Comparison of ENCODE assay signal across 8 cellular contexts in the genomic region with DNA sequence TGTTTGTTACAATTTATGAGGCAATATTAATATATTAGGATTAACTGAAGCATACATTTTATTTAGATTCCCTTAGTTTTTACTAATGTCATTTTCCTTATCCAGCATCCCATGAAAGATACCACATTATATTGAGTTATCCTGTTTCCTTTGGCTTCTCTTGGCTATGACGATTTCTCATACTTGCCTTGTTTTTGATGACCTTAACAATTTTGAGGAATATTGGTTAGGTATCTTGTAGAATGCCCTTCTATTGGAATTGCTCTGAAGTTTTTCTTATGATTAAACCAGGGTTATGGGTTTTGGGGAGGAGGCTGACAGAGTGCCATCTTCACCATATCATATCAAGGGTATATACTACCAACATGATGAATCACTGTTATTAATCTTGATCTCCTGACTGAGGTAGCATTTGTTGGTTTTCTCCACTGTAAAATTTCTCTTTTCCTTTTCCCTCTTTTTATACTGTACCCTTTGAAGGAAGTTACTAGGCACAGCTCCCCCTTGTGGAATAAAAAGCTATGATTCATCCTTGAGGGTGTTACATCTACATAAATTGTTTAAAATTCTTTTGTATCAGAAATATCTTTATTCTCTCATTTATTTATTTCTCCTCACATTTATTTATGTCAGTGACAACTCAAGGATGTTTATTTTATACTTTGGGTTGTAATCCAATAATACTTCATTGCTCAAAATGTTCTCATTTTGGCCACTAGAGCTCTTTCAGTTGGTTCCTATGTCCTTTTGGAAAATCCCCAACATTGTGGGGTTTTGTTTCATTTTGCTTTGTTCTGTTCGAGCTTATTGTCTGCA.
DNase-seq lines count a peak whose midpoint lies in the region; FAIRE-seq and TF ChIP-seq lines count a peak whose summit lies in the region.

No MANE protein-coding gene starts in this region.

- no peaks in the 10 kb centered on the region for H3K27me3 ChIP-seq in Karpas-422 (ENCODE audit: low read length)
- H3K27me3 ChIP-seq in mammary epithelial cell (ENCODE audit: insufficient read depth, low read length): no peaks in the 10 kb centered on the region

- no peak overlapping the region for H3K27ac Mint-ChIP-seq in nephron progenitor cell
- no peak overlapping the region for H3K27ac Mint-ChIP-seq in T-helper 2 cell treated with Interferon-gamma antibody and Interleukin-4, amounts not matched to agents 5 μg/mL and 100 μg/mL, for 36 hours

- intact Hi-C loops in mammary epithelial cell (cut with micrococcal nuclease): no loop called here

- H2AFZ ChIP-seq in Karpas-422 (ENCODE audit: low read length) (no peak overlapping the region), mammary epithelial cell (ENCODE audit: low read depth, low read length) (no peak overlapping the region)

- no peaks in the 10 kb centered on the region for H3K79me2 ChIP-seq in Karpas-422 (ENCODE audit: low read length)
- H3K79me2 ChIP-seq in mammary epithelial cell (ENCODE audit: insufficient read depth, low read length): no peaks in the 10 kb centered on the region

- no peaks in the 10 kb centered on the region for H3K9me3 Mint-ChIP-seq in nephron progenitor cell
- H3K9me3 Mint-ChIP-seq in T-helper 2 cell treated with Interferon-gamma antibody and Interleukin-4, amounts not matched to agents 5 μg/mL and 100 μg/mL, for 36 hours: no peaks in the 10 kb centered on the region

- dilution Hi-C loops in mammary epithelial cell (cut with HindIII; ENCODE audit: low sequenced_read_pairs): no loop called here

- H3K4me3 Mint-ChIP-seq in nephron progenitor cell: no peak overlapping the region
- no peak overlapping the region for H3K4me3 Mint-ChIP-seq in T-helper 2 cell treated with Interferon-gamma antibody and Interleukin-4, amounts not matched to agents 5 μg/mL and 100 μg/mL, for 36 hours

- no peaks in the 10 kb centered on the region for H3K4me1 Mint-ChIP-seq in nephron progenitor cell
- H3K4me1 Mint-ChIP-seq in T-helper 2 cell treated with Interferon-gamma antibody and Interleukin-4, amounts not matched to agents 5 μg/mL and 100 μg/mL, for 36 hours (ENCODE audit: low read depth): no peaks in the 10 kb centered on the region

- H3K4me3 ChIP-seq in GM12865 (ENCODE audit: low read depth, low read length) (no peak overlapping the region), Karpas-422 (ENCODE audit: low read length) (no peak overlapping the region), mammary epithelial cell (replicated peaks in 1 of 3; ENCODE audit: insufficient read depth in 1 of 3, low read depth in 2 of 3, low read length in 3 of 3) (no peak overlapping the region)

- H3K36me3 ChIP-seq in Karpas-422 (ENCODE audit: insufficient read depth, low read length) (no peaks in the 10 kb centered on the region), mammary epithelial cell (ENCODE audit: insufficient read depth, low read length) (no peaks in the 10 kb centered on the region)

- H4K20me1 ChIP-seq in Karpas-422 (ENCODE audit: insufficient read depth, low read depth, low read length): no peaks in the 10 kb centered on the region
- no peaks in the 10 kb centered on the region for H4K20me1 ChIP-seq in mammary epithelial cell (ENCODE audit: insufficient read depth, low read length)

- DNase-seq in GM12865 (ENCODE audit: low read depth) (peak; percentile 24), Karpas-422 (peak; percentile 64), mammary epithelial cell (no peak), nephron progenitor cell (peak; percentile 2), GM19239 (ENCODE audit: insufficient read length, low spot score) (no peak), NCI-H774 (lab: John Stamatoyannopoulos, UW) (no peak)
- no peak for DNase-seq in T-helper 2 cell treated with Interferon-gamma antibody and Interleukin-4, amounts not matched to agents 5 μg/mL and 100 μg/mL, for 36 hours (ENCODE audit: low spot score)

- TF ChIP-seq CTCF in 22Rv1 (IDR thresholded peaks at IDR 0.05): peak; percentile 87
- TF ChIP-seq CTCF in GM12865 (IDR thresholded peaks at IDR 0.05; ENCODE audit: insufficient read depth, low read depth, low read length, missing control alignments): peak; percentile 30
- peak; percentile 40 to 47 for TF ChIP-seq CTCF in mammary epithelial cell (conservative IDR thresholded peaks at IDR 0.05 in 1 of 2, IDR thresholded peaks at IDR 0.05 in 1 of 2; ENCODE audit: extremely low read depth in 1 of 2, insufficient read depth in 1 of 2, low read depth in 1 of 2, low read length in 2 of 2)
- peak; percentile 61 for TF ChIP-seq CTCF in nephron progenitor cell (IDR thresholded peaks at IDR 0.05)

- 55% methylated on average over 2 of the region's 2 CpGs for WGBS in mammary epithelial cell (ENCODE audit: low coverage, missing lambda C conversion rate)

- in situ Hi-C loops in mammary epithelial cell (cut with MboI; ENCODE audit: low sequenced_read_pairs in 2 of 2): loop anchor here in 1 of 2 donors (25.0 kb wide), 1 partner anchor 652 kb away; no protein-coding TSS in a partner anchor

- H3K4me2 ChIP-seq in Karpas-422 (ENCODE audit: low read depth, low read length, poor library complexity, severe bottlenecking) (no peak overlapping the region), mammary epithelial cell (ENCODE audit: insufficient read depth, low read depth, low read length) (no peak overlapping the region)

- H3K27me3 Mint-ChIP-seq in nephron progenitor cell (ENCODE audit: low read depth, poor library complexity): peaks cover 6% of the 10 kb centered on the region
- no peaks in the 10 kb centered on the region for H3K27me3 Mint-ChIP-seq in T-helper 2 cell treated with Interferon-gamma antibody and Interleukin-4, amounts not matched to agents 5 μg/mL and 100 μg/mL, for 36 hours (ENCODE audit: low read depth)

- CTCF ChIA-PET in mammary epithelial cell (lab: Charles Lee; ENCODE audit: low non-redundant PET): interaction anchor here (0.6 to 0.8 kb wide), 5 partner anchors 16 to 1559 kb away, joined by 3 to 12 read pairs (median 4); no protein-coding TSS in a partner anchor

- H3K4me1 ChIP-seq in Karpas-422 (ENCODE audit: low read length) (no peaks in the 10 kb centered on the region), mammary epithelial cell (ENCODE audit: insufficient read depth, low read length) (no peaks in the 10 kb centered on the region)

- no peaks in the 10 kb centered on the region for H3K9me2 ChIP-seq in Karpas-422 (replicated peaks; ENCODE audit: insufficient read depth, low read length)

- H3K36me3 Mint-ChIP-seq in nephron progenitor cell (ENCODE audit: low read depth): no peaks in the 10 kb centered on the region
- no peaks in the 10 kb centered on the region for H3K36me3 Mint-ChIP-seq in T-helper 2 cell treated with Interferon-gamma antibody and Interleukin-4, amounts not matched to agents 5 μg/mL and 100 μg/mL, for 36 hours (ENCODE audit: low read depth)

- no TSS peak for BruUV-seq in mammary epithelial cell (replicated peaks; lab: Mats Ljungman, UMichigan)

- no peaks in the 10 kb centered on the region for H3K9me3 ChIP-seq in Karpas-422 (ENCODE audit: low read length)
- H3K9me3 ChIP-seq in mammary epithelial cell (replicated peaks; ENCODE audit: insufficient read depth, low read length): no peaks in the 10 kb centered on the region

- H3K27ac ChIP-seq in 22Rv1: no peak overlapping the region
- H3K27ac ChIP-seq in Karpas-422 (ENCODE audit: low read length): no peak overlapping the region
- no peak overlapping the region for H3K27ac ChIP-seq in mammary epithelial cell (ENCODE audit: insufficient read depth, low read depth, low read length)

- no peak for FAIRE-seq in GM19239 (lab: Jason Lieb, UNC)

- H3K9ac ChIP-seq in Karpas-422 (ENCODE audit: low read length) (no peak overlapping the region), mammary epithelial cell (ENCODE audit: insufficient read depth, low read length) (no peak overlapping the region)

Comparison
In these comparisons a context has a peak if more than half of its experiments do, and no peak if none do; other contexts are left out.
1. CTCF ChIP-seq: peak in every context shown above with its lines; median percentile 87 in 22Rv1; 61 in nephron progenitor cell; 44 in mammary epithelial cell; 30 in GM12865.
2. DNase-seq: peak in GM12865 (single experiment), Karpas-422 (single experiment) and nephron progenitor cell (single experiment); none in mammary epithelial cell (single experiment), GM19239 (single experiment), NCI-H774 (single experiment) and T-helper 2 cell treated with Interferon-gamma antibody and Interleukin-4, amounts not matched to agents 5 μg/mL and 100 μg/mL, for 36 hours (single experiment).